In genomic region chr1:92851729-92852128, GRCh38 we compare ENCODE assay signal across 21 cellular contexts. TPM values are rescaled to one million over a fixed set of nuclear protein-coding genes. Genes with fewer than 3 reads are reported as not detected.
DNase-seq lines count a peak whose midpoint lies in the region; ATAC-seq and TF ChIP-seq lines count a peak whose summit lies in the region.
"Had no signal": no experiment of that assay in that cellular context is flagged by ENCODE, and none has a peak within 500 bp of the region (broad histone marks: within the 10 kb centered on the region; RNA-seq: fewer than 3 reads in every experiment).

No MANE protein-coding gene starts in this region.

- TF ChIP-seq CTCF in HEK293 (tag by site-specific recombination; IDR thresholded peaks at IDR 0.05), result no peak
- no peak for TF ChIP-seq CTCF in ascending aorta (IDR thresholded peaks at IDR 0.05)

- TF ChIP-seq POLR2A in erythroblast (IDR thresholded peaks at IDR 0.05; ENCODE audit: low read length) (no peak), GM18505 (IDR thresholded peaks at IDR 0.05; ENCODE audit: borderline replicate concordance, extremely low read depth, insufficient read depth, insufficient read length) (no peak)

- H3K9me3 ChIP-seq in BLaER1 (0 out of 2 replicates have a peak, but pooled peaks cover 3% of the 10 kb centered on the region), HEK293 (ENCODE audit: control insufficient read depth, insufficient read depth, low read depth, low read length) (no peaks in the 10 kb centered on the region), ascending aorta (no peaks in the 10 kb centered on the region)
- H3K9me3 ChIP-seq: gastroesophageal sphincter, stomach had no signal

- intact Hi-C loops in ascending aorta (cut with DNase I), result no loop called here

- H3K36me3 ChIP-seq in BLaER1 (peaks cover 7% of the 10 kb centered on the region; the same call in 1 of the 2 replicates), HEK293 (ENCODE audit: control insufficient read depth in 2 of 2, insufficient read depth in 1 of 2, low read length in 2 of 2) (no peaks in the 10 kb centered on the region; a peak in 1 of 3 replicates), ascending aorta (peaks cover 4 to 8% of the 10 kb centered on the region in 2 donors)

- no peaks in the 10 kb centered on the region for H3K27me3 Mint-ChIP-seq in activated T-cell treated with anti-CD3 and anti-CD28 coated beads, Interleukin-2, amount 50 U/mL, for 4 hours (ENCODE audit: low read depth)
- H3K27me3 Mint-ChIP-seq: IgD-negative memory B cell had no signal

- H3K36me3 Mint-ChIP-seq in activated T-cell treated with anti-CD3 and anti-CD28 coated beads, Interleukin-2, amount 50 U/mL, for 4 hours (ENCODE audit: insufficient read depth), result peaks cover 8% of the 10 kb centered on the region

- peaks cover 20% of the 10 kb centered on the region for H3K4me1 ChIP-seq in BLaER1
- no peaks in the 10 kb centered on the region for H3K4me1 ChIP-seq in HEK293 (ENCODE audit: control insufficient read depth, insufficient read depth, low read length)
- H3K4me1 ChIP-seq in ascending aorta, result no peaks in the 10 kb centered on the region

- no peaks in the 10 kb centered on the region for H4K20me1 ChIP-seq in BLaER1

- H3K4me2 ChIP-seq in BLaER1, result peak overlapping the region; percentile 61
- H3K4me2 ChIP-seq: GM23338, PC-9 had no signal

- DNase-seq in NCI-H345 (lab: John Stamatoyannopoulos, UW) (peak; percentile 33), erythroblast (lab: John Stamatoyannopoulos, UW) (peak; percentile 55 to 75), ascending aorta (ENCODE audit: low spot score in 2 of 2) (no peak)
- DNase-seq in activated T-cell treated with anti-CD3 and anti-CD28 coated beads, Interleukin-2, amount 50 U/mL, for 4 hours, result no peak
- DNase-seq: activated CD4-positive, alpha-beta T cell treated with anti-CD3 and anti-CD28 coated beads for 4 hours; activated CD8-positive, alpha-beta memory T cell treated with anti-CD3 and anti-CD28 coated beads, Interleukin-2, amount 50 U/mL, for 4 hours; activated naive CD4-positive, alpha-beta T cell treated with Interleukin-2 at 50 U/mL for 16 hours; dermis blood vessel endothelial cell; left ventricle myocardium superior; occipital lobe; right cardiac atrium; stomach; T-helper 9 cell had no signal

- H3K27ac ChIP-seq in BLaER1 (no peak overlapping the region), HEK293 (ENCODE audit: extremely low read depth, low read depth, low read length) (no peak overlapping the region), ascending aorta (no peak overlapping the region)
- H3K27ac ChIP-seq: epithelial cell of prostate, gastroesophageal sphincter, PC-9, stomach had no signal

- POLR2A ChIA-PET in HEK293 (lab: Yijun Ruan, JAX), result no interaction called here

- no peak overlapping the region for H3K4me3 ChIP-seq in BLaER1
- H3K4me3 ChIP-seq in HEK293 (ENCODE audit: low read depth, low read length), result no peak overlapping the region
- H3K4me3 ChIP-seq in ascending aorta, result no peak overlapping the region
- H3K4me3 ChIP-seq: gastroesophageal sphincter, GM23338, PC-9, stomach had no signal

- no peaks in the 10 kb centered on the region for H3K9me3 Mint-ChIP-seq in activated T-cell treated with anti-CD3 and anti-CD28 coated beads, Interleukin-2, amount 50 U/mL, for 4 hours
- H3K9me3 Mint-ChIP-seq: GM23338, IgD-negative memory B cell had no signal

- ATAC-seq in activated T-cell treated with anti-CD3 and anti-CD28 coated beads, Interleukin-2, amount 50 U/mL, for 4 hours, result no peak
- ATAC-seq in GM18505 (IDR thresholded peaks at IDR 0.05; ENCODE audit: unreplicated experiment), result no peak
- ATAC-seq: gastroesophageal sphincter, GM23338, left ventricle myocardium superior, right cardiac atrium had no signal

- no peak overlapping the region for H3K9ac ChIP-seq in BLaER1

- peaks cover 16% of the 10 kb centered on the region for H3K4me1 Mint-ChIP-seq in activated T-cell treated with anti-CD3 and anti-CD28 coated beads, Interleukin-2, amount 50 U/mL, for 4 hours (ENCODE audit: low read depth)

- CTCF ChIA-PET in HEK293 (lab: Yijun Ruan, JAX), result interaction anchor here (0.7 to 9.2 kb wide), 4 partner anchors 13 to 211 kb away, joined by 4 to 216 read pairs (median 6); no protein-coding TSS in a partner anchor

- H3K27me3 ChIP-seq in BLaER1 (no peaks in the 10 kb centered on the region), ascending aorta (no peaks in the 10 kb centered on the region)
- H3K27me3 ChIP-seq: gastroesophageal sphincter, stomach had no signal

- H3K4me3 Mint-ChIP-seq in activated T-cell treated with anti-CD3 and anti-CD28 coated beads, Interleukin-2, amount 50 U/mL, for 4 hours, result no peak overlapping the region
- H3K4me3 Mint-ChIP-seq: GM23338, IgD-negative memory B cell had no signal

TF ChIP-seq in HEK293, 187 proteins besides CTCF, POLR2A, EP300 and RAD21:
- no peak for TF ChIP-seq EGR2 (tag by site-specific recombination; IDR thresholded peaks at IDR 0.05; ENCODE audit: low read depth)
- TF ChIP-seq ZIC2 (tag by site-specific recombination; IDR thresholded peaks at IDR 0.05), result 0 out of 2 replicates have a peak, but pooled peaks have one; percentile 14
- peak; percentile 80 for TF ChIP-seq ZNF692 (tag by site-specific recombination; IDR thresholded peaks at IDR 0.05)
- no peak for TF ChIP-seq GFI1B (tag by site-specific recombination; IDR thresholded peaks at IDR 0.05)
- TF ChIP-seq PRDM10 (tag by site-specific recombination; IDR thresholded peaks at IDR 0.05), result peak; percentile 25; the same call in 1 of the 2 replicates
- no peak for TF ChIP-seq PRDM4 (tag by site-specific recombination; IDR thresholded peaks at IDR 0.05)

RNA-seq across cellular contexts. Expression of gene RPL5, which starts 19.9 kb away (rescaled TPM):
- 1,000 to 10,000 TPM; 1,884 to 1,929 (median 1,900) TPM for total RNA-seq in activated T-cell treated with anti-CD3 and anti-CD28 coated beads, Interleukin-2, amount 50 U/mL, for 4 hours
- total RNA-seq in ascending aorta, result 617 TPM

Comparison
In these comparisons a context has a peak if more than half of its experiments do, and no peak if none do; other contexts are left out.
1. DNase-seq: peak in NCI-H345 (single experiment) and erythroblast (2 of 2); none in activated T-cell treated with anti-CD3 and anti-CD28 coated beads, Interleukin-2, amount 50 U/mL, for 4 hours (single experiment) and ascending aorta (0 of 2).